8 cellular contexts compared by ENCODE assay signal in the genomic region with DNA sequence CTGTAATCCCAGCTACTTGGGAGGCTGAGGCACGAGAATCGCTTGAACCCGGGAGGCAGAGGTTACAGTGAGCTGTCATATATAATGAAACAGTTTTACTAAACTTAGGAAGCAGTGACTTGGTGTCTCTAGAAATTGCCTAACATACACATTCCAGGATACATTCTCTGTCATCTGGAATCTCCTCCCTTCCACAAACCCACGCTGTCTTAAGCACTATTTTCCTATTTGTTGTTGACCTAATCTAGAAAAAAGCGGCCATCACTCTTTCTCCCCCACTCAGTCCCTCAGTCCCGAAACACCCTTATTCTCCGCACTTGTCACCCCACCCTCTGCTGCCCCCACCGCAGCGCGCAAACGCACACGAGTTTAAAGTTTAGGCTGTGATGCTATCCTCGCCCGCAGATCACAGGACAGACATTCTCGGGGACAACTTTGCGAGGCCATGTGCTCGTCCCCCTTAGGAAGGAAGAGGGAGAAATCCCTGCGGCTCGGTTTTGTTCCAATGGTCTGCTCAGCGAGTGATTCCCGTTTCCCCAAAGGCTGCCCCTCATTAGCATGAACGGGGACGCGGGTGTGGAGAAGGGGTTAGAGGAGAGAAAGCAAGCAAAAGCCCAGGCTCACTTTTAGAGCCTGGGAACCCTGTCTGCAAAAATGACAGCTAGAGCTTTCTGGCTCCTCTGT. TPM values are rescaled to one million over a fixed set of nuclear protein-coding genes. Genes with fewer than 3 reads are reported as not detected.
A peak's percentile ranks its signal among the peaks of the same experiment; 100 is the strongest.
DNase-seq lines count a peak whose midpoint lies in the region; ATAC-seq and TF ChIP-seq lines count a peak whose summit lies in the region.
"Not testable (repeated sequence)": the region's sequence is repeated elsewhere in the genome, so short reads cannot be mapped to it uniquely, and the experiment has no call there.

No MANE protein-coding gene starts in this region.

- H3K9me2 ChIP-seq in MM.1S (replicated peaks; ENCODE audit: insufficient read depth, low read length) = not testable (repeated sequence)

- peaks cover 10% of the 10 kb centered on the region for H3F3A ChIP-seq in MM.1S (ENCODE audit: insufficient read depth, low read length)

- ATAC-seq in GM19467 (IDR thresholded peaks at IDR 0.05; ENCODE audit: unreplicated experiment) (peak; percentile 14), naive B cell (ENCODE audit: low read depth in 2 of 2) (peak; percentile 8 to 13)
- ATAC-seq in stimulated activated naive B cell treated with anti-CD40 and anti-IgM and Interleukin-4, amounts not matched to agents 10 μg/mL and 1 μg/mL and 100 μg/mL, for 72 hours (replicated peaks) = peak; percentile 17 to 25

- not testable (repeated sequence) for H3K27me3 Mint-ChIP-seq in naive B cell; stimulated activated naive B cell treated with anti-CD40 and anti-IgM and Interleukin-4, amounts not matched to agents 10 μg/mL and 1 μg/mL and 100 μg/mL, for 72 hours

- H3K9me3 ChIP-seq in BLaER1; MM.1S (replicated peaks; ENCODE audit: insufficient read depth, low read length): not testable (repeated sequence)

- peak overlapping the region; percentile 90 for H3K4me2 ChIP-seq in BLaER1
- peak overlapping the region; percentile 64 for H3K4me2 ChIP-seq in MM.1S (ENCODE audit: low read depth, low read length)

- not testable (repeated sequence) for H3K36me3 Mint-ChIP-seq in naive B cell; stimulated activated naive B cell treated with anti-CD40 and anti-IgM and Interleukin-4, amounts not matched to agents 10 μg/mL and 1 μg/mL and 100 μg/mL, for 72 hours

- H3K27me3 ChIP-seq in BLaER1; MM.1S (replicated peaks; ENCODE audit: insufficient read depth, low read length): not testable (repeated sequence)

- peak overlapping the region; percentile 87 to 95 (median 90) for H3K4me3 Mint-ChIP-seq in naive B cell
- H3K4me3 Mint-ChIP-seq in stimulated activated naive B cell treated with anti-CD40 and anti-IgM and Interleukin-4, amounts not matched to agents 10 μg/mL and 1 μg/mL and 100 μg/mL, for 72 hours = peak overlapping the region; percentile 85 to 86

- H3K79me2 ChIP-seq in MM.1S (ENCODE audit: low read length) = not testable (repeated sequence)

- H3K27ac ChIP-seq in BLaER1 (peak overlapping the region; percentile 77), MM.1S (ENCODE audit: low read length) (peak overlapping the region; percentile 31; the same call in 1 of the 2 replicates)

- H3K36me3 ChIP-seq in BLaER1; MM.1S (replicated peaks; ENCODE audit: insufficient read depth, low read length): not testable (repeated sequence)

- H3K4me1 ChIP-seq in BLaER1 = peaks cover 21% of the 10 kb centered on the region
- H3K4me1 ChIP-seq in MM.1S (ENCODE audit: low read length) = peaks cover 10% of the 10 kb centered on the region; the same call in 1 of the 2 replicates

- peak overlapping the region; percentile 76 for H3K4me3 ChIP-seq in BLaER1
- peak overlapping the region; percentile 59 for H3K4me3 ChIP-seq in MM.1S (ENCODE audit: low read length)

- peak overlapping the region; percentile 97 for H2AFZ ChIP-seq in MM.1S (ENCODE audit: low read length)

- H3K4me1 Mint-ChIP-seq in naive B cell = peaks cover 19 to 24% (median 20%) of the 10 kb centered on the region in 3 donors
- H3K4me1 Mint-ChIP-seq in stimulated activated naive B cell treated with anti-CD40 and anti-IgM and Interleukin-4, amounts not matched to agents 10 μg/mL and 1 μg/mL and 100 μg/mL, for 72 hours = peaks cover 13 to 26% of the 10 kb centered on the region in 2 donors

- not testable (repeated sequence) for H3K9me3 Mint-ChIP-seq in naive B cell; stimulated activated naive B cell treated with anti-CD40 and anti-IgM and Interleukin-4, amounts not matched to agents 10 μg/mL and 1 μg/mL and 100 μg/mL, for 72 hours

- H3K27ac Mint-ChIP-seq in naive B cell = peak overlapping the region; percentile 26 to 97 (median 87)
- peak overlapping the region; percentile 85 for H3K27ac Mint-ChIP-seq in stimulated activated naive B cell treated with anti-CD40 and anti-IgM and Interleukin-4, amounts not matched to agents 10 μg/mL and 1 μg/mL and 100 μg/mL, for 72 hours

- DNase-seq in MM.1S; stimulated activated naive B cell treated with anti-CD40 and anti-IgM and Interleukin-4, amounts not matched to agents 10 μg/mL and 1 μg/mL and 100 μg/mL, for 72 hours: not testable (repeated sequence)
- DNase-seq in activated CD8-positive, alpha-beta memory T cell treated with anti-CD3 and anti-CD28 coated beads, Interleukin-2, amount 50 U/mL, for 48 hours = peak; percentile 60
- DNase-seq in dermis blood vessel endothelial cell (peak; percentile 32), hepatic stellate cell (ENCODE audit: low spot score) (peak; percentile 57), naive B cell (peak; percentile 36)

- H4K20me1 ChIP-seq in BLaER1; MM.1S (ENCODE audit: insufficient read depth, low read length): not testable (repeated sequence)

- TF ChIP-seq CTCF in MM.1S (IDR thresholded peaks at IDR 0.05; ENCODE audit: low read length) = not testable (repeated sequence)

- H3K9ac ChIP-seq in BLaER1 = peak overlapping the region; percentile 78
- peak overlapping the region; percentile 73 for H3K9ac ChIP-seq in MM.1S (ENCODE audit: low read length)

RNA-seq across cellular contexts. Expression of gene LRRC37A, which starts 28.8 kb away (rescaled TPM):
- total RNA-seq in dermis blood vessel endothelial cell = 0.60 and 1.9 TPM in 2 replicates
- 1 to 10 TPM in 3 of 6 donors, under 1 TPM in 3; 0.51 to 2.6 (median 0.95) TPM for polyA plus RNA-seq in naive B cell (ENCODE audit: low read depth in 6 of 6)
